In genomic region chr1:87833158-87833557, GRCh38 we compare ENCODE assay signal across 22 cellular contexts.
DNase-seq lines count a peak whose midpoint lies in the region; ATAC-seq and TF ChIP-seq lines count a peak whose summit lies in the region.
"Had no signal": no experiment of that assay in that cellular context is flagged by ENCODE, and none has a peak within 500 bp of the region (broad histone marks: within the 10 kb centered on the region; RNA-seq: fewer than 3 reads in every experiment).

No MANE protein-coding gene starts in this region.

- no peaks in the 10 kb centered on the region for H3K27me3 ChIP-seq in adipocyte (replicated peaks; ENCODE audit: control insufficient read depth, insufficient read depth, low read length)
- H3K27me3 ChIP-seq: colonic mucosa, hepatocyte, SJSA1, testis had no signal

- H3K27me3 Mint-ChIP-seq in nephron (ENCODE audit: low read depth) = no peaks in the 10 kb centered on the region
- H3K27me3 Mint-ChIP-seq: CD4-positive, CD25-positive, alpha-beta regulatory T cell; stimulated activated memory B cell treated with anti-CD40 and anti-IgM and Interleukin-4, amounts not matched to agents 10 μg/mL and 1 μg/mL and 100 μg/mL, for 72 hours had no signal

- peaks cover 13% of the 10 kb centered on the region for H3K4me1 Mint-ChIP-seq in nephron
- H3K4me1 Mint-ChIP-seq: CD4-positive, CD25-positive, alpha-beta regulatory T cell had no signal

- H3K4me3 Mint-ChIP-seq in nephron = no peak overlapping the region
- H3K4me3 Mint-ChIP-seq: activated CD8-positive, alpha-beta T cell treated with anti-CD3 and anti-CD28 coated beads for 36 hours; CD4-positive, CD25-positive, alpha-beta regulatory T cell; endodermal cell; stimulated activated memory B cell treated with anti-CD40 and anti-IgM and Interleukin-4, amounts not matched to agents 10 μg/mL and 1 μg/mL and 100 μg/mL, for 72 hours had no signal

- peak overlapping the region; percentile 57 for H3K4me3 ChIP-seq in adipocyte (ENCODE audit: low read length)
- H3K4me3 ChIP-seq: colonic mucosa, hepatocyte, SJSA1, testis had no signal

- ATAC-seq in GM21515 (IDR thresholded peaks at IDR 0.05; ENCODE audit: unreplicated experiment) (no peak), HG02885 (IDR thresholded peaks at IDR 0.05; ENCODE audit: poor library complexity, unreplicated experiment) (no peak), HG03159 (IDR thresholded peaks at IDR 0.05; ENCODE audit: unreplicated experiment) (no peak)
- ATAC-seq in activated CD4-positive, CD25-positive, alpha-beta regulatory T cell treated with anti-CD3 and anti-CD28 coated beads, Interleukin-2, amount 50 U/mL, for 24 hours = no peak
- ATAC-seq: activated CD8-positive, alpha-beta T cell treated with anti-CD3 and anti-CD28 coated beads for 36 hours; stimulated activated memory B cell treated with anti-CD40 and anti-IgM and Interleukin-4, amounts not matched to agents 10 μg/mL and 1 μg/mL and 100 μg/mL, for 72 hours had no signal

- DNase-seq in CD1c-positive myeloid dendritic cell (ENCODE audit: extremely low spot score) (peak; percentile 46), adipocyte (ENCODE audit: low read depth) (no peak), fibroblast of peridontal ligament (ENCODE audit: extremely low read depth) (peak; percentile 60)
- DNase-seq: activated CD8-positive, alpha-beta T cell treated with anti-CD3 and anti-CD28 coated beads for 36 hours; CD4-positive, CD25-positive, alpha-beta regulatory T cell; colonic mucosa; endodermal cell; KBM-7; mammary epithelial cell; NCI-H187 treated with DMSO at 0.1 percent for 48 hours; NCI-H345; stimulated activated CD4-positive, alpha-beta T cell treated with anti-CD3 and anti-CD28 coated beads, Interleukin-1b, Interleukin-23, amount 100 ng/mL, for 48 hours; T-helper 2 cell; testis had no signal

- H3K36me3 Mint-ChIP-seq in nephron (ENCODE audit: low read depth) = no peaks in the 10 kb centered on the region
- H3K36me3 Mint-ChIP-seq: CD4-positive, CD25-positive, alpha-beta regulatory T cell; stimulated activated memory B cell treated with anti-CD40 and anti-IgM and Interleukin-4, amounts not matched to agents 10 μg/mL and 1 μg/mL and 100 μg/mL, for 72 hours had no signal

- no peak for TF ChIP-seq CTCF in nephron (IDR thresholded peaks at IDR 0.05; ENCODE audit: unreplicated experiment in 3 of 3)

- H3K27ac Mint-ChIP-seq in nephron = peak overlapping the region; percentile 54 to 77 (median 72)
- H3K27ac Mint-ChIP-seq: activated CD8-positive, alpha-beta T cell treated with anti-CD3 and anti-CD28 coated beads for 36 hours; CD4-positive, CD25-positive, alpha-beta regulatory T cell; endodermal cell had no signal

- no peaks in the 10 kb centered on the region for H3K36me3 ChIP-seq in adipocyte (ENCODE audit: control insufficient read depth, insufficient read depth, low read length, severe bottlenecking)
- H3K36me3 ChIP-seq: colonic mucosa, SJSA1 had no signal

- peaks cover 16% of the 10 kb centered on the region for H3K4me1 ChIP-seq in adipocyte (ENCODE audit: control insufficient read depth, insufficient read depth, low read length)
- H3K4me1 ChIP-seq: colonic mucosa, SJSA1, testis had no signal

- no peaks in the 10 kb centered on the region for H3K9me3 Mint-ChIP-seq in nephron
- H3K9me3 Mint-ChIP-seq: activated CD8-positive, alpha-beta T cell treated with anti-CD3 and anti-CD28 coated beads for 36 hours; endodermal cell; stimulated activated memory B cell treated with anti-CD40 and anti-IgM and Interleukin-4, amounts not matched to agents 10 μg/mL and 1 μg/mL and 100 μg/mL, for 72 hours had no signal

- H3K9me3 ChIP-seq in adipocyte (ENCODE audit: control insufficient read depth, low read length) = no peaks in the 10 kb centered on the region
- H3K9me3 ChIP-seq: colonic mucosa, SJSA1, testis had no signal

- H3K9ac ChIP-seq in adipocyte (ENCODE audit: low read length) = no peak overlapping the region
